Comparison of ENCODE assay signal across 31 cellular contexts in genomic region chr14:75504411-75504810, GRCh38. TPM values are rescaled to one million over a fixed set of nuclear protein-coding genes. Genes with fewer than 3 reads are reported as not detected.
DNase-seq lines count a peak whose midpoint lies in the region; ATAC-seq, FAIRE-seq and TF ChIP-seq lines count a peak whose summit lies in the region.
"Had no signal": no experiment of that assay in that cellular context is flagged by ENCODE, and none has a peak within 500 bp of the region (broad histone marks: within the 10 kb centered on the region; RNA-seq: fewer than 3 reads in every experiment).

No MANE protein-coding gene starts in this region.

- POLR2A ChIA-PET in activated CD8-positive, alpha-beta T cell treated with anti-CD3 and anti-CD28 coated beads, Interleukin-2, amount 10 ng/mL, durations not matched to agents 7 days and 5 days (lab: Charles Lee): no interaction called here
- POLR2A ChIA-PET in activated CD8-positive, alpha-beta T cell treated with anti-CD3 and anti-CD28 coated beads for 36 hours (lab: Charles Lee): no interaction called here

- H3K4me3 ChIP-seq in esophagus muscularis mucosa: no peak overlapping the region
- H3K4me3 ChIP-seq: A549; BLaER1 treated with 17β-estradiol and CSF1 and Interleukin-3, amounts not matched to agents 10 nM and 100 nM; GM12878 had no signal

- FAIRE-seq in GM18507 (lab: Jason Lieb, UNC): peak; percentile 45
- FAIRE-seq: A549, GM12878, GM12892, GM19239 had no signal

- no peak overlapping the region for H3K27ac Mint-ChIP-seq in activated CD8-positive, alpha-beta T cell treated with anti-CD3 and anti-CD28 coated beads, Interleukin-2, amount 10 ng/mL, durations not matched to agents 7 days and 5 days
- no peak overlapping the region for H3K27ac Mint-ChIP-seq in activated CD8-positive, alpha-beta T cell treated with anti-CD3 and anti-CD28 coated beads for 36 hours
- H3K27ac Mint-ChIP-seq in osteocyte (ENCODE audit: unreplicated experiment): no peak overlapping the region
- H3K27ac Mint-ChIP-seq: B cell; CD4-positive, alpha-beta T cell; CD8-positive, alpha-beta T cell had no signal

- peaks cover 3% of the 10 kb centered on the region for H3K4me1 Mint-ChIP-seq in activated CD8-positive, alpha-beta T cell treated with anti-CD3 and anti-CD28 coated beads, Interleukin-2, amount 10 ng/mL, durations not matched to agents 7 days and 5 days (ENCODE audit: low read depth)
- peaks cover 10% of the 10 kb centered on the region for H3K4me1 Mint-ChIP-seq in activated CD8-positive, alpha-beta T cell treated with anti-CD3 and anti-CD28 coated beads for 36 hours (ENCODE audit: low read depth)
- H3K4me1 Mint-ChIP-seq in osteocyte (ENCODE audit: unreplicated experiment): no peaks in the 10 kb centered on the region

- no peak overlapping the region for H3K4me3 Mint-ChIP-seq in activated CD8-positive, alpha-beta T cell treated with anti-CD3 and anti-CD28 coated beads, Interleukin-2, amount 10 ng/mL, durations not matched to agents 7 days and 5 days
- H3K4me3 Mint-ChIP-seq in activated CD8-positive, alpha-beta T cell treated with anti-CD3 and anti-CD28 coated beads for 36 hours: no peak overlapping the region
- H3K4me3 Mint-ChIP-seq in osteocyte (ENCODE audit: unreplicated experiment): no peak overlapping the region
- H3K4me3 Mint-ChIP-seq: B cell; CD4-positive, alpha-beta T cell; CD8-positive, alpha-beta T cell had no signal

- no peak overlapping the region for H3K27ac ChIP-seq in esophagus muscularis mucosa (replicated peaks in 1 of 4)
- H3K27ac ChIP-seq: 22Rv1; A549; BLaER1 treated with 17β-estradiol and CSF1 and Interleukin-3, amounts not matched to agents 10 nM and 100 nM; C4-2B had no signal

- peaks cover 0 to 8% (median 0%) of the 10 kb centered on the region in 4 donors for H3K9me3 ChIP-seq in esophagus muscularis mucosa

- H3K36me3 ChIP-seq in esophagus muscularis mucosa: no peaks in the 10 kb centered on the region
- H3K36me3 ChIP-seq: BLaER1 treated with 17β-estradiol and CSF1 and Interleukin-3, amounts not matched to agents 10 nM and 100 nM had no signal

- H3K27me3 ChIP-seq in esophagus muscularis mucosa: no peaks in the 10 kb centered on the region
- H3K27me3 ChIP-seq: BLaER1 treated with 17β-estradiol and CSF1 and Interleukin-3, amounts not matched to agents 10 nM and 100 nM had no signal

- no peaks in the 10 kb centered on the region for H3K36me3 Mint-ChIP-seq in activated CD8-positive, alpha-beta T cell treated with anti-CD3 and anti-CD28 coated beads, Interleukin-2, amount 10 ng/mL, durations not matched to agents 7 days and 5 days (ENCODE audit: low read depth)
- H3K36me3 Mint-ChIP-seq in activated CD8-positive, alpha-beta T cell treated with anti-CD3 and anti-CD28 coated beads for 36 hours (ENCODE audit: low read depth): peaks cover 2% of the 10 kb centered on the region
- H3K36me3 Mint-ChIP-seq in osteocyte (ENCODE audit: unreplicated experiment): no peaks in the 10 kb centered on the region
- H3K36me3 Mint-ChIP-seq: CD8-positive, alpha-beta T cell had no signal

- peak; percentile 2 for DNase-seq in activated CD8-positive, alpha-beta T cell treated with anti-CD3 and anti-CD28 coated beads, Interleukin-2, amount 10 ng/mL, durations not matched to agents 7 days and 5 days
- no peak for DNase-seq in activated CD8-positive, alpha-beta T cell treated with anti-CD3 and anti-CD28 coated beads for 36 hours
- DNase-seq in GM18507 (ENCODE audit: extremely low spot score, insufficient read length, low read depth): no peak
- DNase-seq in esophagus muscularis mucosa (ENCODE audit: extremely low spot score): peak; percentile 21
- DNase-seq in osteocyte (ENCODE audit: extremely low spot score, unreplicated experiment): peak; percentile 11
- DNase-seq in cerebellar cortex (ENCODE audit: low spot score): no peak
- DNase-seq in activated CD4-positive, alpha-beta T cell treated with anti-CD3 and anti-CD28 coated beads for 4 hours: no peak
- no peak for DNase-seq in D341Med (ENCODE audit: low spot score)
- DNase-seq: AML-193; Caco-2; Calu3; CD4-positive, alpha-beta T cell; CD8-positive, alpha-beta T cell; DMS 273 treated with DMSO at 0.1 percent for 48 hours; DMS153; DMS53; DMS79; DND-41; EL; GDM1 had no signal

- no peaks in the 10 kb centered on the region for H3K27me3 Mint-ChIP-seq in activated CD8-positive, alpha-beta T cell treated with anti-CD3 and anti-CD28 coated beads, Interleukin-2, amount 10 ng/mL, durations not matched to agents 7 days and 5 days (ENCODE audit: low read depth)
- H3K27me3 Mint-ChIP-seq in activated CD8-positive, alpha-beta T cell treated with anti-CD3 and anti-CD28 coated beads for 36 hours: no peaks in the 10 kb centered on the region
- peaks cover 18% of the 10 kb centered on the region for H3K27me3 Mint-ChIP-seq in osteocyte (ENCODE audit: unreplicated experiment)
- H3K27me3 Mint-ChIP-seq: B cell; CD4-positive, alpha-beta T cell had no signal

- TF ChIP-seq EP300 in esophagus muscularis mucosa (IDR thresholded peaks at IDR 0.05): no peak

- ATAC-seq in activated CD8-positive, alpha-beta T cell treated with anti-CD3 and anti-CD28 coated beads, Interleukin-2, amount 10 ng/mL, durations not matched to agents 7 days and 5 days: no peak
- ATAC-seq in activated CD8-positive, alpha-beta T cell treated with anti-CD3 and anti-CD28 coated beads for 36 hours: no peak
- ATAC-seq: A549; CD8-positive, alpha-beta T cell; GM12878 had no signal

- CTCF ChIA-PET in activated CD8-positive, alpha-beta T cell treated with anti-CD3 and anti-CD28 coated beads, Interleukin-2, amount 10 ng/mL, durations not matched to agents 7 days and 5 days (lab: Charles Lee): no interaction called here
- CTCF ChIA-PET in activated CD8-positive, alpha-beta T cell treated with anti-CD3 and anti-CD28 coated beads for 36 hours (lab: Charles Lee): interaction anchor here (1.2 to 1.4 kb wide), 2 partner anchors 18 to 57 kb away, joined by 3 to 5 read pairs; partner anchors contain the start of gene BATF

- peaks cover 27% of the 10 kb centered on the region for H3K9me3 Mint-ChIP-seq in activated CD8-positive, alpha-beta T cell treated with anti-CD3 and anti-CD28 coated beads, Interleukin-2, amount 10 ng/mL, durations not matched to agents 7 days and 5 days (ENCODE audit: insufficient read depth)
- peaks cover 4% of the 10 kb centered on the region for H3K9me3 Mint-ChIP-seq in activated CD8-positive, alpha-beta T cell treated with anti-CD3 and anti-CD28 coated beads for 36 hours
- H3K9me3 Mint-ChIP-seq in osteocyte (ENCODE audit: unreplicated experiment): peaks cover 13% of the 10 kb centered on the region

- TF ChIP-seq CTCF in activated CD8-positive, alpha-beta T cell treated with anti-CD3 and anti-CD28 coated beads for 36 hours (IDR thresholded peaks at IDR 0.05): no peak
- TF ChIP-seq CTCF in esophagus muscularis mucosa (IDR thresholded peaks at IDR 0.05) (no peak), osteocyte (IDR thresholded peaks at IDR 0.05) (no peak)

- intact Hi-C loops in activated CD8-positive, alpha-beta T cell treated with anti-CD3 and anti-CD28 coated beads for 36 hours (cut with micrococcal nuclease): no loop called here
- intact Hi-C loops in esophagus muscularis mucosa (cut with DNase I): loop anchor here (5.0 kb wide), 1 partner anchor 182 kb away; no protein-coding TSS in a partner anchor

- no peaks in the 10 kb centered on the region for H3K4me1 ChIP-seq in esophagus muscularis mucosa
- H3K4me1 ChIP-seq: A549, Caco-2 had no signal

- WGBS in esophagus muscularis mucosa: 95% methylated on average over 1 of the region's 1 CpG

- TF ChIP-seq POLR2A in esophagus muscularis mucosa (IDR thresholded peaks at IDR 0.05; ENCODE audit: low read depth): no peak

RNA-seq across cellular contexts. Expression of gene BATF, which starts 17.9 kb away (rescaled TPM):
- total RNA-seq in activated CD8-positive, alpha-beta T cell treated with anti-CD3 and anti-CD28 coated beads, Interleukin-2, amount 10 ng/mL, durations not matched to agents 7 days and 5 days: 10 to 100 TPM; 41.3 to 41.6 TPM
- 10 to 100 TPM; 46.4 to 47.0 TPM for total RNA-seq in activated CD8-positive, alpha-beta T cell treated with anti-CD3 and anti-CD28 coated beads for 36 hours
- total RNA-seq in esophagus muscularis mucosa: 10 to 100 TPM in 1 of 4 donors, 1 to 10 TPM in 3; 1.7 to 37.3 (median 4.4) TPM
- not detected in 2 replicates for total RNA-seq in osteocyte
- total RNA-seq: A172, Daoy, G401 had no signal

Comparison
In these comparisons a context has a peak if more than half of its experiments do, and no peak if none do; other contexts are left out.
1. DNase-seq: peak in activated CD8-positive, alpha-beta T cell treated with anti-CD3 and anti-CD28 coated beads, Interleukin-2, amount 10 ng/mL, durations not matched to agents 7 days and 5 days (single experiment), esophagus muscularis mucosa (single experiment) and osteocyte (single experiment); none in activated CD8-positive, alpha-beta T cell treated with anti-CD3 and anti-CD28 coated beads for 36 hours (single experiment), GM18507 (single experiment), cerebellar cortex (single experiment), activated CD4-positive, alpha-beta T cell treated with anti-CD3 and anti-CD28 coated beads for 4 hours (0 of 2) and D341Med (single experiment).